In genomic region chr1:201703646-201704438, GRCh38 we compare ENCODE assay signal across 8 cellular contexts.
DNase-seq lines count a peak whose midpoint lies in the region; TF ChIP-seq lines count a peak whose summit lies in the region.

No MANE protein-coding gene starts in this region.

- no peaks in the 10 kb centered on the region for H3K36me3 Mint-ChIP-seq in activated T-helper 1 cell treated with anti-CD3 and anti-CD28 coated beads, Interleukin-12 subunit alpha, Interleukin-12 subunit beta, Interleukin-2, Interleukin-4 antibody, amounts not matched to agents 30 ng/mL and 10 ng/mL and 1 ng/mL, durations not matched to agents 14 hours and 24 hours and 36 hours (ENCODE audit: low read depth)
- peaks cover 4% of the 10 kb centered on the region for H3K36me3 Mint-ChIP-seq in nephron (ENCODE audit: low read depth)

- intact Hi-C loops in activated T-helper 1 cell treated with anti-CD3 and anti-CD28 coated beads, Interleukin-12 subunit alpha, Interleukin-12 subunit beta, Interleukin-2, Interleukin-4 antibody, amounts not matched to agents 30 ng/mL and 10 ng/mL and 1 ng/mL, durations not matched to agents 14 hours and 24 hours and 36 hours (cut with micrococcal nuclease), result loop anchor here (1.0 to 5.0 kb wide), 3 partner anchors 89 to 222 kb away; no protein-coding TSS in a partner anchor

- H3K9me3 Mint-ChIP-seq in activated T-helper 1 cell treated with anti-CD3 and anti-CD28 coated beads, Interleukin-12 subunit alpha, Interleukin-12 subunit beta, Interleukin-2, Interleukin-4 antibody, amounts not matched to agents 30 ng/mL and 10 ng/mL and 1 ng/mL, durations not matched to agents 14 hours and 24 hours and 36 hours, result no peaks in the 10 kb centered on the region
- peaks cover 2% of the 10 kb centered on the region for H3K9me3 Mint-ChIP-seq in nephron

- no peak overlapping the region for H3K27ac Mint-ChIP-seq in activated T-helper 1 cell treated with anti-CD3 and anti-CD28 coated beads, Interleukin-12 subunit alpha, Interleukin-12 subunit beta, Interleukin-2, Interleukin-4 antibody, amounts not matched to agents 30 ng/mL and 10 ng/mL and 1 ng/mL, durations not matched to agents 14 hours and 24 hours and 36 hours
- peak overlapping the region in 1 of 3 experiments; percentile 33 for H3K27ac Mint-ChIP-seq in nephron

- peak; percentile 85 for TF ChIP-seq CTCF in GM12865 (IDR thresholded peaks at IDR 0.05; ENCODE audit: insufficient read depth, low read depth, low read length, missing control alignments)
- peak; percentile 88 for TF ChIP-seq CTCF in fibroblast of mammary gland (conservative IDR thresholded peaks at IDR 0.05; ENCODE audit: control insufficient read depth, insufficient read depth, low read depth, low read length)
- TF ChIP-seq CTCF in nephron (IDR thresholded peaks at IDR 0.05; ENCODE audit: unreplicated experiment in 3 of 3), result peak; percentile 98 to 99 (median 98)

- H3K4me3 ChIP-seq in GM12865 (ENCODE audit: low read depth, low read length) (no peak overlapping the region), fibroblast of mammary gland (ENCODE audit: control insufficient read depth, low read depth, low read length) (no peak overlapping the region)

- DNase-seq in GM12865 (ENCODE audit: low read depth) (peak; percentile 70), KG1 (lab: John Stamatoyannopoulos, UW) (peak; percentile 22), fibroblast of mammary gland (ENCODE audit: low read depth) (peak; percentile 83), middle frontal gyrus (ENCODE audit: extremely low spot score, low spot score) (no peak)
- DNase-seq in activated T-helper 1 cell treated with anti-CD3 and anti-CD28 coated beads, Interleukin-12 subunit alpha, Interleukin-12 subunit beta, Interleukin-2, Interleukin-4 antibody, amounts not matched to agents 30 ng/mL and 10 ng/mL and 1 ng/mL, durations not matched to agents 14 hours and 24 hours and 36 hours (ENCODE audit: low spot score), result peak; percentile 40
- DNase-seq in stimulated activated naive CD4-positive, alpha-beta T cell (lab: John Stamatoyannopoulos, UW), result peak; percentile 6 to 54 (median 24)

- no peak overlapping the region for H3K4me3 Mint-ChIP-seq in activated T-helper 1 cell treated with anti-CD3 and anti-CD28 coated beads, Interleukin-12 subunit alpha, Interleukin-12 subunit beta, Interleukin-2, Interleukin-4 antibody, amounts not matched to agents 30 ng/mL and 10 ng/mL and 1 ng/mL, durations not matched to agents 14 hours and 24 hours and 36 hours
- no peak overlapping the region for H3K4me3 Mint-ChIP-seq in nephron

- peaks cover 13% of the 10 kb centered on the region for H3K27me3 Mint-ChIP-seq in activated T-helper 1 cell treated with anti-CD3 and anti-CD28 coated beads, Interleukin-12 subunit alpha, Interleukin-12 subunit beta, Interleukin-2, Interleukin-4 antibody, amounts not matched to agents 30 ng/mL and 10 ng/mL and 1 ng/mL, durations not matched to agents 14 hours and 24 hours and 36 hours (ENCODE audit: insufficient read depth)
- peaks cover 14% of the 10 kb centered on the region for H3K27me3 Mint-ChIP-seq in nephron (ENCODE audit: low read depth)

- no peaks in the 10 kb centered on the region for H3K4me1 Mint-ChIP-seq in activated T-helper 1 cell treated with anti-CD3 and anti-CD28 coated beads, Interleukin-12 subunit alpha, Interleukin-12 subunit beta, Interleukin-2, Interleukin-4 antibody, amounts not matched to agents 30 ng/mL and 10 ng/mL and 1 ng/mL, durations not matched to agents 14 hours and 24 hours and 36 hours (ENCODE audit: low read depth)
- H3K4me1 Mint-ChIP-seq in nephron, result peaks cover 28% of the 10 kb centered on the region

TF ChIP-seq in PFSK-1, 5 proteins besides CTCF, POLR2A, EP300 and RAD21:
- no peak for TF ChIP-seq TAF1 (IDR thresholded peaks at IDR 0.05; ENCODE audit: borderline replicate concordance, insufficient read depth, low read length)
- TF ChIP-seq REST (IDR thresholded peaks at IDR 0.05; ENCODE audit: insufficient read depth in 1 of 2, low read depth in 2 of 2, low read length in 2 of 2), result peak; percentile 79 to 86
- peak; percentile 89 for TF ChIP-seq FOXP2 (optimal IDR thresholded peaks at IDR 0.05; ENCODE audit: borderline replicate concordance, extremely low read depth, extremely low read length, insufficient read depth)
- no peak for TF ChIP-seq SIN3A (IDR thresholded peaks at IDR 0.05; ENCODE audit: borderline replicate concordance, insufficient read depth, low read length)
- no peak for TF ChIP-seq POLR2AphosphoS5 (IDR thresholded peaks at IDR 0.05; ENCODE audit: low read depth, low read length)
